21 cellular contexts compared by ENCODE assay signal in genomic region chr4:13367244-13367643, GRCh38.
A peak's percentile ranks its signal among the peaks of the same experiment; 100 is the strongest.
DNase-seq lines count a peak whose midpoint lies in the region; ATAC-seq and TF ChIP-seq lines count a peak whose summit lies in the region.
"Had no signal": no experiment of that assay in that cellular context is flagged by ENCODE, and none has a peak within 500 bp of the region (broad histone marks: within the 10 kb centered on the region; RNA-seq: fewer than 3 reads in every experiment).

No MANE protein-coding gene starts in this region.

- peaks cover 0 to 1% of the 10 kb centered on the region in 2 donors for H3K27me3 Mint-ChIP-seq in CD8-positive, alpha-beta memory T cell
- H3K27me3 Mint-ChIP-seq: B cell, IgD-negative memory B cell, T-helper 17 cell had no signal

- no peak for DNase-seq in CD8-positive, alpha-beta memory T cell
- DNase-seq in LNCaP clone FGC (ENCODE audit: low read depth) (peak; percentile 7), NCI-H345 (lab: John Stamatoyannopoulos, UW) (peak; percentile 70), SJSA1 (ENCODE audit: low read depth in 1 of 2, low spot score in 2 of 2) (no peak)
- no peak for DNase-seq in stimulated activated naive CD4-positive, alpha-beta T cell treated with Interleukin-2 at 50 U/mL for 16 hours (lab: John Stamatoyannopoulos, UW)
- DNase-seq: GDM1, Karpas-422, NCI-H1417 treated with DMSO at 0.1 percent for 48 hours, NCI-H1930, NCI-H2171 treated with DMSO at 0.1 percent for 48 hours, NCI-H446 treated with DMSO at 0.1 percent for 48 hours, NCI-H774, Peyer's patch, SW 1271, T-helper 17 cell had no signal

- no peak overlapping the region for H3K4me3 Mint-ChIP-seq in CD8-positive, alpha-beta memory T cell
- H3K4me3 Mint-ChIP-seq: B cell, CD14-positive monocyte, IgD-negative memory B cell, T-helper 17 cell had no signal

- no peaks in the 10 kb centered on the region for H3K4me1 Mint-ChIP-seq in CD8-positive, alpha-beta memory T cell
- H3K4me1 Mint-ChIP-seq: B cell, CD14-positive monocyte, T-helper 17 cell had no signal

- ATAC-seq in HG02571 (IDR thresholded peaks at IDR 0.05; ENCODE audit: unreplicated experiment) (no peak), GM21576 (IDR thresholded peaks at IDR 0.05; ENCODE audit: unreplicated experiment) (no peak)
- ATAC-seq: HCT116, T-helper 17 cell had no signal

- peaks cover 5% of the 10 kb centered on the region for H3K36me3 ChIP-seq in CD8-positive, alpha-beta memory T cell (ENCODE audit: insufficient read depth, low read length)
- no peaks in the 10 kb centered on the region for H3K36me3 ChIP-seq in SJSA1
- H3K36me3 ChIP-seq: Peyer's patch had no signal

- H3K4me3 ChIP-seq in CD8-positive, alpha-beta memory T cell (ENCODE audit: low read length) = no peak overlapping the region
- no peak overlapping the region for H3K4me3 ChIP-seq in LNCaP clone FGC (ENCODE audit: low read depth, low read length)
- H3K4me3 ChIP-seq in SJSA1 = no peak overlapping the region
- H3K4me3 ChIP-seq: Peyer's patch had no signal

- TF ChIP-seq CTCF in LNCaP clone FGC (IDR thresholded peaks at IDR 0.05; ENCODE audit: control insufficient read depth, extremely low read depth, insufficient read depth) = no peak

- CTCF ChIA-PET in CD8-positive, alpha-beta memory T cell (lab: Charles Lee) = no interaction called here

- no peaks in the 10 kb centered on the region for H3K4me1 ChIP-seq in CD8-positive, alpha-beta memory T cell (ENCODE audit: insufficient read depth, low read length)
- peaks cover 21% of the 10 kb centered on the region for H3K4me1 ChIP-seq in SJSA1 (replicated peaks)
- H3K4me1 ChIP-seq: Peyer's patch had no signal

- no peak overlapping the region for H3K27ac Mint-ChIP-seq in CD8-positive, alpha-beta memory T cell
- H3K27ac Mint-ChIP-seq: B cell, CD14-positive monocyte, IgD-negative memory B cell, T-helper 17 cell had no signal

- H3K36me3 Mint-ChIP-seq in CD8-positive, alpha-beta memory T cell = peaks cover 11 to 46% (median 13%) of the 10 kb centered on the region in 3 donors

- H3K27me3 ChIP-seq in CD8-positive, alpha-beta memory T cell (ENCODE audit: insufficient read depth, low read length, poor library complexity, severe bottlenecking) = no peaks in the 10 kb centered on the region
- H3K27me3 ChIP-seq in SJSA1 (replicated peaks) = no peaks in the 10 kb centered on the region; the same call in 1 of the 2 replicates
- H3K27me3 ChIP-seq: Peyer's patch had no signal

- H3K27ac ChIP-seq in CD8-positive, alpha-beta memory T cell (ENCODE audit: low read depth, low read length) = peak overlapping the region; percentile 28
- peak overlapping the region; percentile 55 for H3K27ac ChIP-seq in SJSA1
- H3K27ac ChIP-seq: Peyer's patch had no signal

- no peaks in the 10 kb centered on the region for H3K9me3 ChIP-seq in CD8-positive, alpha-beta memory T cell (ENCODE audit: low read length)
- 0 out of 2 replicates have a peak, but pooled peaks cover 2% of the 10 kb centered on the region for H3K9me3 ChIP-seq in SJSA1 (replicated peaks)
- H3K9me3 ChIP-seq: Peyer's patch had no signal

- H3K9me3 Mint-ChIP-seq in CD8-positive, alpha-beta memory T cell = no peaks in the 10 kb centered on the region
- H3K9me3 Mint-ChIP-seq: IgD-negative memory B cell had no signal

- POLR2A ChIA-PET in CD8-positive, alpha-beta memory T cell (lab: Charles Lee) = no interaction called here

Comparison
In these comparisons a context has a peak if more than half of its experiments do, and no peak if none do; other contexts are left out.
1. DNase-seq: peak in LNCaP clone FGC (single experiment) and NCI-H345 (single experiment); none in CD8-positive, alpha-beta memory T cell (0 of 5), SJSA1 (0 of 2) and stimulated activated naive CD4-positive, alpha-beta T cell treated with Interleukin-2 at 50 U/mL for 16 hours (single experiment).